ENCODE assay signal across 10 cellular contexts in genomic region chr6:24517659-24518538, GRCh38. TPM values are rescaled to one million over a fixed set of nuclear protein-coding genes. Genes with fewer than 3 reads are reported as not detected.
DNase-seq lines count a peak whose midpoint lies in the region; ATAC-seq and TF ChIP-seq lines count a peak whose summit lies in the region.
"Had no signal": no experiment of that assay in that cellular context is flagged by ENCODE, and none has a peak within 500 bp of the region (broad histone marks: within the 10 kb centered on the region; RNA-seq: fewer than 3 reads in every experiment).

No MANE protein-coding gene starts in this region.

- DNase-seq in activated CD4-positive, alpha-beta memory T cell treated with anti-CD3 and anti-CD28 coated beads for 36 hours, result no peak
- DNase-seq in activated CD4-positive, alpha-beta memory T cell treated with anti-CD3 and anti-CD28 coated beads, Interleukin-2, amount 10 ng/mL, durations not matched to agents 7 days and 5 days, result no peak
- DNase-seq in nephron progenitor cell (no peak), OCI-M2 (lab: John Stamatoyannopoulos, UW; ENCODE audit: unreplicated experiment) (no peak), BE2C (no peak), iPS-NIHi11 (ENCODE audit: low spot score) (no peak)
- DNase-seq: activated gamma-delta T cell had no signal

- no peaks in the 10 kb centered on the region for H3K9me3 ChIP-seq in BE2C

- H3K4me1 ChIP-seq in BE2C, result peaks cover 2% of the 10 kb centered on the region; the same call in 1 of the 2 replicates

- CTCF ChIA-PET in activated CD4-positive, alpha-beta memory T cell treated with anti-CD3 and anti-CD28 coated beads for 36 hours (lab: Charles Lee), result interaction anchor here (1.3 kb wide), 1 partner anchor 106 kb away, joined by 3 read pairs; no protein-coding TSS in a partner anchor
- CTCF ChIA-PET in activated CD4-positive, alpha-beta memory T cell treated with anti-CD3 and anti-CD28 coated beads, Interleukin-2, amount 10 ng/mL, durations not matched to agents 7 days and 5 days (lab: Charles Lee), result interaction anchor here (1.1 kb wide), 1 partner anchor 87 kb away, joined by 3 read pairs; no protein-coding TSS in a partner anchor

- H3K9me3 Mint-ChIP-seq in activated CD4-positive, alpha-beta memory T cell treated with anti-CD3 and anti-CD28 coated beads for 36 hours, result no peaks in the 10 kb centered on the region
- H3K9me3 Mint-ChIP-seq in activated CD4-positive, alpha-beta memory T cell treated with anti-CD3 and anti-CD28 coated beads, Interleukin-2, amount 10 ng/mL, durations not matched to agents 7 days and 5 days, result no peaks in the 10 kb centered on the region
- no peaks in the 10 kb centered on the region for H3K9me3 Mint-ChIP-seq in nephron progenitor cell

- no peaks in the 10 kb centered on the region for H3K27me3 ChIP-seq in BE2C

- no peaks in the 10 kb centered on the region for H3K4me1 Mint-ChIP-seq in activated CD4-positive, alpha-beta memory T cell treated with anti-CD3 and anti-CD28 coated beads for 36 hours (ENCODE audit: low read depth)
- peaks cover 2% of the 10 kb centered on the region for H3K4me1 Mint-ChIP-seq in activated CD4-positive, alpha-beta memory T cell treated with anti-CD3 and anti-CD28 coated beads, Interleukin-2, amount 10 ng/mL, durations not matched to agents 7 days and 5 days
- peaks cover 28% of the 10 kb centered on the region for H3K4me1 Mint-ChIP-seq in nephron progenitor cell

- POLR2A ChIA-PET in activated CD4-positive, alpha-beta memory T cell treated with anti-CD3 and anti-CD28 coated beads for 36 hours (lab: Charles Lee), result interaction anchor here (0.5 kb wide), 1 partner anchor 45 kb away, joined by 3 read pairs; no protein-coding TSS in a partner anchor
- POLR2A ChIA-PET in activated CD4-positive, alpha-beta memory T cell treated with anti-CD3 and anti-CD28 coated beads, Interleukin-2, amount 10 ng/mL, durations not matched to agents 7 days and 5 days (lab: Charles Lee), result no interaction called here

- no peaks in the 10 kb centered on the region for H3K27me3 Mint-ChIP-seq in activated CD4-positive, alpha-beta memory T cell treated with anti-CD3 and anti-CD28 coated beads for 36 hours
- no peaks in the 10 kb centered on the region for H3K27me3 Mint-ChIP-seq in activated CD4-positive, alpha-beta memory T cell treated with anti-CD3 and anti-CD28 coated beads, Interleukin-2, amount 10 ng/mL, durations not matched to agents 7 days and 5 days
- H3K27me3 Mint-ChIP-seq in nephron progenitor cell (ENCODE audit: low read depth, poor library complexity), result peaks cover 4% of the 10 kb centered on the region

- no peak overlapping the region for H3K4me3 ChIP-seq in BE2C (ENCODE audit: low read depth, low read length)

- H3K4me3 Mint-ChIP-seq in activated CD4-positive, alpha-beta memory T cell treated with anti-CD3 and anti-CD28 coated beads for 36 hours, result no peak overlapping the region
- H3K4me3 Mint-ChIP-seq in activated CD4-positive, alpha-beta memory T cell treated with anti-CD3 and anti-CD28 coated beads, Interleukin-2, amount 10 ng/mL, durations not matched to agents 7 days and 5 days, result no peak overlapping the region
- H3K4me3 Mint-ChIP-seq in nephron progenitor cell, result no peak overlapping the region

- no peak for TF ChIP-seq CTCF in nephron progenitor cell (IDR thresholded peaks at IDR 0.05)
- no peak for TF ChIP-seq CTCF in BE2C (IDR thresholded peaks at IDR 0.05; ENCODE audit: low read depth, low read length)

- intact Hi-C loops in activated CD4-positive, alpha-beta memory T cell treated with anti-CD3 and anti-CD28 coated beads for 36 hours (cut with micrococcal nuclease), result no loop called here

- H3K36me3 Mint-ChIP-seq in activated CD4-positive, alpha-beta memory T cell treated with anti-CD3 and anti-CD28 coated beads for 36 hours, result peaks cover 8% of the 10 kb centered on the region
- no peaks in the 10 kb centered on the region for H3K36me3 Mint-ChIP-seq in activated CD4-positive, alpha-beta memory T cell treated with anti-CD3 and anti-CD28 coated beads, Interleukin-2, amount 10 ng/mL, durations not matched to agents 7 days and 5 days (ENCODE audit: low read depth)
- H3K36me3 Mint-ChIP-seq in nephron progenitor cell (ENCODE audit: low read depth), result peaks cover 41% of the 10 kb centered on the region

- ATAC-seq in GM21723 (IDR thresholded peaks at IDR 0.05; ENCODE audit: unreplicated experiment), result peak; percentile 70
- ATAC-seq in HG03520 (IDR thresholded peaks at IDR 0.05; ENCODE audit: unreplicated experiment), result peak; percentile 65

- no peaks in the 10 kb centered on the region for H3K36me3 ChIP-seq in BE2C

- H3K27ac Mint-ChIP-seq in activated CD4-positive, alpha-beta memory T cell treated with anti-CD3 and anti-CD28 coated beads for 36 hours, result peak overlapping the region; percentile 38
- H3K27ac Mint-ChIP-seq in activated CD4-positive, alpha-beta memory T cell treated with anti-CD3 and anti-CD28 coated beads, Interleukin-2, amount 10 ng/mL, durations not matched to agents 7 days and 5 days, result no peak overlapping the region
- peak overlapping the region; percentile 52 for H3K27ac Mint-ChIP-seq in nephron progenitor cell

RNA-seq across cellular contexts. Expression of gene ALDH5A1, which starts 23.1 kb away (rescaled TPM):
- total RNA-seq in activated CD4-positive, alpha-beta memory T cell treated with anti-CD3 and anti-CD28 coated beads for 36 hours, result 10 to 100 TPM; 13.1 to 13.9 TPM
- total RNA-seq in activated CD4-positive, alpha-beta memory T cell treated with anti-CD3 and anti-CD28 coated beads, Interleukin-2, amount 10 ng/mL, durations not matched to agents 7 days and 5 days, result 1 to 10 TPM; 2.5 to 3.7 TPM
- 3.3 TPM for polyA plus RNA-seq in BE2C (2012; ENCODE audit: insufficient read depth, insufficient read length, low read depth)

RNA-seq across cellular contexts. Expression of gene GPLD1, which starts 28.5 kb away (rescaled TPM):
- total RNA-seq in activated CD4-positive, alpha-beta memory T cell treated with anti-CD3 and anti-CD28 coated beads for 36 hours, result under 1 TPM; 0.19 to 0.29 TPM
- under 1 TPM; 0.18 to 0.20 TPM for total RNA-seq in activated CD4-positive, alpha-beta memory T cell treated with anti-CD3 and anti-CD28 coated beads, Interleukin-2, amount 10 ng/mL, durations not matched to agents 7 days and 5 days
- polyA plus RNA-seq in BE2C (2012; ENCODE audit: insufficient read depth, insufficient read length, low read depth), result 1.7 TPM
- total RNA-seq: RPMI7951 had no signal
